ENCODE assay signal across 19 cellular contexts in genomic region chr12:45794422-45794821, GRCh38.
DNase-seq lines count a peak whose midpoint lies in the region; ATAC-seq, FAIRE-seq and TF ChIP-seq lines count a peak whose summit lies in the region.
"Had no signal": no experiment of that assay in that cellular context is flagged by ENCODE, and none has a peak within 500 bp of the region (broad histone marks: within the 10 kb centered on the region; RNA-seq: fewer than 3 reads in every experiment).

No MANE protein-coding gene starts in this region.

- TF ChIP-seq EP300 in GM12878 (IDR thresholded peaks at IDR 0.05; ENCODE audit: borderline replicate concordance in 1 of 2, control insufficient read depth in 1 of 2, low read depth in 2 of 2, low read length in 2 of 2) = no peak

- DNase-seq in H7 (peak; percentile 20), NB4 (ENCODE audit: low read depth) (peak; percentile 15), GM12878 (ENCODE audit: low read depth, low spot score) (no peak), myocyte (ENCODE audit: low read depth) (peak; percentile 15), NCI-H82 (lab: John Stamatoyannopoulos, UW) (no peak)
- DNase-seq: Calu3; CD4-positive, CD25-positive, alpha-beta regulatory T cell; DMS53; GOT3; HFFc6; MM.1S; NCI-H1105; NCI-H187; Right ventricle myocardium superior; T-helper 1 cell had no signal

- POLR2A ChIA-PET in GM12878 (lab: Charles Lee) = no interaction called here

- H3K79me2 ChIP-seq in GM12878 (ENCODE audit: control insufficient read depth, insufficient read depth, low read length) = peaks cover 8% of the 10 kb centered on the region

- no peak overlapping the region for H2AFZ ChIP-seq in GM12878 (ENCODE audit: control insufficient read depth, low read depth, low read length)

- ATAC-seq in GM12878 (no peak), GM21529 (IDR thresholded peaks at IDR 0.05; ENCODE audit: unreplicated experiment) (no peak), HG02885 (IDR thresholded peaks at IDR 0.05; ENCODE audit: poor library complexity, unreplicated experiment) (no peak)
- ATAC-seq: Panc1 had no signal

- no TSS peak for BruUV-seq in GM12878 (replicated peaks; lab: Mats Ljungman, UMichigan)

- SMC1A ChIA-PET in GM12878 (lab: Charles Lee; ENCODE audit: uncharacterized antibody, unreplicated experiment) = interaction anchor here (0.7 kb wide), 1 partner anchor 160 kb away, joined by 3 read pairs; no protein-coding TSS in a partner anchor

- H3K4me1 ChIP-seq in GM12878 (ENCODE audit: control insufficient read depth, insufficient read depth, low read length) = no peaks in the 10 kb centered on the region

- RAD21 ChIA-PET in GM12878 (lab: Charles Lee; ENCODE audit: unreplicated experiment) = no interaction called here

- CTCF ChIA-PET in GM12878 (lab: Yijun Ruan, JAX) = no interaction called here

- no peaks in the 10 kb centered on the region; the same call in 1 of the 3 replicates for H3K9me3 ChIP-seq in GM12878 (replicated peaks; ENCODE audit: control insufficient read depth, insufficient read depth, low read length)

- no peak overlapping the region for H3K9ac ChIP-seq in GM12878 (ENCODE audit: control insufficient read depth, insufficient read depth, low read length)

- in situ Hi-C loops in GM12878 (cut with MboI) = no loop called here

- H4K20me1 ChIP-seq in GM12878 (ENCODE audit: control insufficient read depth, insufficient read depth) = no peaks in the 10 kb centered on the region

- no peak for FAIRE-seq in GM12878 (lab: Jason Lieb, UNC)

- no peaks in the 10 kb centered on the region for H3K27me3 ChIP-seq in H7 (ENCODE audit: control insufficient read depth, insufficient read depth, low read length)
- no peaks in the 10 kb centered on the region for H3K27me3 ChIP-seq in GM12878 (replicated peaks in 1 of 2; ENCODE audit: control insufficient read depth in 2 of 2, insufficient read depth in 2 of 2, low read length in 1 of 2)

- H3K36me3 ChIP-seq in H7 (replicated peaks; ENCODE audit: control insufficient read depth, insufficient read depth, low read length) = no peaks in the 10 kb centered on the region
- peaks cover 0 to 8% of the 10 kb centered on the region in 2 experiments; a peak in 1 of 4 replicates for H3K36me3 ChIP-seq in GM12878 (ENCODE audit: control insufficient read depth in 2 of 2, insufficient read depth in 2 of 2, low read length in 1 of 2)

- TF ChIP-seq CTCF in NB4 (IDR thresholded peaks at IDR 0.05; ENCODE audit: low read depth, low read length) (no peak), GM12878 (IDR thresholded peaks at IDR 0.05 in 2 of 3, conservative IDR thresholded peaks at IDR 0.05 in 1 of 3; ENCODE audit: control insufficient read depth in 2 of 3, extremely low read depth in 1 of 3, insufficient read depth in 1 of 3, low read depth in 3 of 3, low read length in 3 of 3) (no peak)

- 100% methylated on average over 5 of the region's 5 CpGs for WGBS in GM12878 (ENCODE audit: insufficient coverage, insufficient replicate concordance, low lambda C conversion rate, missing lambda C conversion rate)

- no peak for TF ChIP-seq RAD21 in GM12878 (IDR thresholded peaks at IDR 0.05; ENCODE audit: insufficient read depth, low read depth, low read length)

- intact Hi-C loops in GM12878 (cut with micrococcal nuclease; ENCODE audit: unreplicated experiment) = no loop called here

- no peak overlapping the region for H3K27ac ChIP-seq in GM12878 (ENCODE audit: control insufficient read depth, insufficient read depth)
- H3K27ac ChIP-seq: SK-N-MC had no signal

- TF ChIP-seq POLR2A in NB4 (IDR thresholded peaks at IDR 0.05; ENCODE audit: extremely low read depth, insufficient read length) (no peak), GM12878 (IDR thresholded peaks at IDR 0.05; ENCODE audit: low read depth, low read length) (no peak)

- H3K4me3 ChIP-seq in H7 (ENCODE audit: insufficient read depth, low read depth, low read length) = no peak overlapping the region
- no peak overlapping the region for H3K4me3 ChIP-seq in NB4 (ENCODE audit: low read depth, low read length)
- H3K4me3 ChIP-seq in GM12878 = no peak overlapping the region
- H3K4me3 ChIP-seq: SK-N-MC had no signal

- no peak overlapping the region for H3K4me2 ChIP-seq in GM12878 (ENCODE audit: control insufficient read depth, insufficient read depth)

TF ChIP-seq in GM12878, 131 proteins besides CTCF, POLR2A, EP300 and RAD21:
- no peak for TF ChIP-seq MXI1 (IDR thresholded peaks at IDR 0.05; ENCODE audit: low read depth, low read length)
- no peak for TF ChIP-seq KLF5 (IDR thresholded peaks at IDR 0.05; ENCODE audit: partially characterized antibody)
- TF ChIP-seq USF1 (IDR thresholded peaks at IDR 0.05; ENCODE audit: borderline replicate concordance, extremely low read length, insufficient read depth, low read depth, low read length) = no peak
- no peak for TF ChIP-seq ZZZ3 (IDR thresholded peaks at IDR 0.05; ENCODE audit: control insufficient read depth, insufficient read length, low read depth)
- TF ChIP-seq REST (IDR thresholded peaks at IDR 0.05; ENCODE audit: low read depth, low read length) = peak; percentile 54; the same call in 1 of the 2 replicates

Comparison
In these comparisons a context has a peak if more than half of its experiments do, and no peak if none do; other contexts are left out.
1. DNase-seq: peak in H7 (single experiment), NB4 (single experiment) and myocyte (single experiment); none in GM12878 (single experiment) and NCI-H82 (single experiment).